ENCODE assay signal across 1 cellular context in the genomic region with DNA sequence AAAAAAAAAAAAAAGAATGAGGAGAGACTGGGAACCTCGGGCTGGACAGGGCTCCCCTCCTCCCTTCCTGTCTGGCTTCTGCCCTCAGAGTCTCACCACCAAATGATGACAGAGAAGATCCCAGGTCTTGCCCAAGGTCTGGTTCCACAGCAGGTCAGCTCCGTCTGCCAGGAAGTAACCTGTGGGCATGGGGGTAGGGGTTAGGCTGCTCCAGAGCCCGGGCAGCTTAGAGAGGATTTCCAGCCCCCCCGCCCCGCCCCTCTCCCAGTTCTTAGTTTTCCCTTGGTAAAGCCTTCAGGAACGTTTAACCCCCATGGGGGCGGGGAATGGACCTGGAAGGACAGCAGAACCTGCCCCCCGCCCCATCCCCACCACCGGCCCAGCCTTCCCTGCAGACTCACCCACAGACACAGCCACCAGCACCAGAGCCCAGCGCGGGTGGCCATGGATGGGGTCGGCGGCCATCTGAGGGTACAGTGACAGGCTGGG.
TF ChIP-seq lines count a peak whose summit lies in the region.

No MANE protein-coding gene starts in this region.

TF ChIP-seq in HepG2, 621 proteins besides CTCF, POLR2A, EP300 and RAD21:
- no peak for TF ChIP-seq SRSF9 (IDR thresholded peaks at IDR 0.05; ENCODE audit: borderline replicate concordance, insufficient read depth, low read depth, low read length, poor library complexity, severe bottlenecking)
- TF ChIP-seq CEBPG (CRISPR knock-in tag; IDR thresholded peaks at IDR 0.05), result no peak
- no peak for TF ChIP-seq SMAD3 (CRISPR knock-in tag; IDR thresholded peaks at IDR 0.05)
- TF ChIP-seq ZFX (CRISPR knock-in tag; IDR thresholded peaks at IDR 0.05; ENCODE audit: low read depth), result 0 out of 2 replicates have a peak, but pooled peaks have one; percentile 2
- no peak for TF ChIP-seq TCF7L2 (IDR thresholded peaks at IDR 0.05; ENCODE audit: low read depth, low read length)
